ENCODE assay signal across 1 cellular context in genomic region chr3:197718904-197719303, GRCh38.
TF ChIP-seq lines count a peak whose summit lies in the region.

No MANE protein-coding gene starts in this region.

TF ChIP-seq in Ishikawa, 13 proteins besides CTCF, POLR2A, EP300 and RAD21 (continued from another document):
- TF ChIP-seq REST (IDR thresholded peaks at IDR 0.05; ENCODE audit: low read depth), result no peak
